In genomic region chr20:25550645-25551337, GRCh38 we compare ENCODE assay signal across 7 cellular contexts. TPM values are rescaled to one million over a fixed set of nuclear protein-coding genes. Genes with fewer than 3 reads are reported as not detected.
A peak's percentile ranks its signal among the peaks of the same experiment; 100 is the strongest.
DNase-seq lines count a peak whose midpoint lies in the region; ATAC-seq and TF ChIP-seq lines count a peak whose summit lies in the region.
"Not testable (repeated sequence)": the region's sequence is repeated elsewhere in the genome, so short reads cannot be mapped to it uniquely, and the experiment has no call there.

No MANE protein-coding gene starts in this region.

- 45 to 60% methylated on average over 4 of the region's 7 CpGs for WGBS in mesodermal cell (ENCODE audit: insufficient coverage in 2 of 2), 2 experiments

- not testable (repeated sequence) for H3K36me3 Mint-ChIP-seq in GM23338 (ENCODE audit: low read depth); glutamatergic neuron (ENCODE audit: unreplicated experiment); neural progenitor cell; stimulated activated effector memory CD8-positive, alpha-beta T cell treated with anti-CD3 and anti-CD28 coated beads, Interleukin-12 subunit alpha, Interleukin-12 subunit beta, amount 100 ng/mL, for 72 hours

- not testable (repeated sequence) for ATAC-seq in GM23338; stimulated activated effector memory CD8-positive, alpha-beta T cell treated with anti-CD3 and anti-CD28 coated beads, Interleukin-12 subunit alpha, Interleukin-12 subunit beta, amount 100 ng/mL, for 72 hours

- not testable (repeated sequence) for H3K36me3 ChIP-seq in GM23338 (ENCODE audit: insufficient read depth); neural progenitor cell
- peaks cover 14% of the 10 kb centered on the region for H3K36me3 ChIP-seq in mesodermal cell (ENCODE audit: control insufficient read depth, insufficient read depth, low read length)

- H3F3A ChIP-seq in GM23338 (replicated peaks; ENCODE audit: low read depth); neural progenitor cell (ENCODE audit: low read depth): not testable (repeated sequence)

- not testable (repeated sequence) for H3K9me3 ChIP-seq in mesodermal cell (ENCODE audit: control insufficient read depth, low read length); neural progenitor cell (ENCODE audit: low read depth)

- H3K4me3 ChIP-seq in GM23338; mesodermal cell (ENCODE audit: extremely low read depth, insufficient read depth, low read length, poor library complexity, severe bottlenecking); neural progenitor cell: not testable (repeated sequence)

- H3K4me1 Mint-ChIP-seq in GM23338 (peaks cover 53% of the 10 kb centered on the region), glutamatergic neuron (ENCODE audit: low read depth, unreplicated experiment) (peaks cover 57% of the 10 kb centered on the region), neural progenitor cell (peaks cover 57% of the 10 kb centered on the region)
- not testable (repeated sequence) for H3K4me1 Mint-ChIP-seq in stimulated activated effector memory CD8-positive, alpha-beta T cell treated with anti-CD3 and anti-CD28 coated beads, Interleukin-12 subunit alpha, Interleukin-12 subunit beta, amount 100 ng/mL, for 72 hours

- peaks cover 66% of the 10 kb centered on the region for H3K79me2 ChIP-seq in GM23338 (replicated peaks; ENCODE audit: insufficient read depth)
- H3K79me2 ChIP-seq in neural progenitor cell (ENCODE audit: low read depth) = peaks cover 41% of the 10 kb centered on the region

- H3K9me2 ChIP-seq in GM23338 (ENCODE audit: insufficient read depth) = not testable (repeated sequence)

- TF ChIP-seq CTCF in GM23338 (conservative IDR thresholded peaks at IDR 0.05; ENCODE audit: low read depth in 2 of 2); glutamatergic neuron (IDR thresholded peaks at IDR 0.05; ENCODE audit: partially characterized antibody, unreplicated experiment); neural progenitor cell (IDR thresholded peaks at IDR 0.05): not testable (repeated sequence)

- H3K27me3 ChIP-seq in GM23338 (ENCODE audit: insufficient read depth); neural progenitor cell: not testable (repeated sequence)

- not testable (repeated sequence) for H3K4me3 Mint-ChIP-seq in GM23338; neural progenitor cell; stimulated activated effector memory CD8-positive, alpha-beta T cell treated with anti-CD3 and anti-CD28 coated beads, Interleukin-12 subunit alpha, Interleukin-12 subunit beta, amount 100 ng/mL, for 72 hours
- H3K4me3 Mint-ChIP-seq in glutamatergic neuron (ENCODE audit: unreplicated experiment) = peak overlapping the region; percentile 63

- not testable (repeated sequence) for H3K9me3 Mint-ChIP-seq in GM23338; glutamatergic neuron (ENCODE audit: unreplicated experiment); neural progenitor cell; stimulated activated effector memory CD8-positive, alpha-beta T cell treated with anti-CD3 and anti-CD28 coated beads, Interleukin-12 subunit alpha, Interleukin-12 subunit beta, amount 100 ng/mL, for 72 hours

- H3K27ac ChIP-seq in GM23338 (ENCODE audit: low read depth) = 0 out of 2 replicates have a peak overlapping the region, but pooled peaks have one; percentile 42
- H3K27ac ChIP-seq in mesodermal cell (ENCODE audit: low read depth, low read length, severe bottlenecking) = peak overlapping the region; percentile 89
- not testable (repeated sequence) for H3K27ac ChIP-seq in neural progenitor cell

- not testable (repeated sequence) for H3K27ac Mint-ChIP-seq in GM23338
- H3K27ac Mint-ChIP-seq in glutamatergic neuron (ENCODE audit: unreplicated experiment) (peak overlapping the region; percentile 24), neural progenitor cell (peak overlapping the region; percentile 38)
- H3K27ac Mint-ChIP-seq in stimulated activated effector memory CD8-positive, alpha-beta T cell treated with anti-CD3 and anti-CD28 coated beads, Interleukin-12 subunit alpha, Interleukin-12 subunit beta, amount 100 ng/mL, for 72 hours = peak overlapping the region; percentile 3

- 0 out of 2 replicates have a peak overlapping the region, but pooled peaks have one; percentile 26 for H3K4me2 ChIP-seq in GM23338
- H3K4me2 ChIP-seq in neural progenitor cell = peak overlapping the region; percentile 23

- not testable (repeated sequence) for H3K9ac ChIP-seq in neural progenitor cell

- H2AFZ ChIP-seq in GM23338; neural progenitor cell (replicated peaks): not testable (repeated sequence)

- DNase-seq in GM23338 (ENCODE audit: low spot score); glutamatergic neuron; neural progenitor cell (ENCODE audit: low spot score); stimulated activated effector memory CD8-positive, alpha-beta T cell treated with anti-CD3 and anti-CD28 coated beads, Interleukin-12 subunit alpha, Interleukin-12 subunit beta, amount 100 ng/mL, for 72 hours (ENCODE audit: low spot score in 2 of 2): not testable (repeated sequence)
- peak; percentile 32 for DNase-seq in NCI-H524 treated with DMSO at 0.1 percent for 48 hours (lab: John Stamatoyannopoulos, UW)
- peak; percentile 78 for DNase-seq in amniotic epithelial cell (ENCODE audit: low read depth)

- peaks cover 35% of the 10 kb centered on the region for H3K4me1 ChIP-seq in GM23338 (ENCODE audit: insufficient read depth)
- H3K4me1 ChIP-seq in mesodermal cell (ENCODE audit: control insufficient read depth, insufficient read depth, low read length, poor library complexity, severe bottlenecking) = peaks cover 37% of the 10 kb centered on the region
- H3K4me1 ChIP-seq in neural progenitor cell = peaks cover 31% of the 10 kb centered on the region

- not testable (repeated sequence) for H3K27me3 Mint-ChIP-seq in GM23338 (ENCODE audit: insufficient read depth, low read depth, poor library complexity); glutamatergic neuron (ENCODE audit: unreplicated experiment); neural progenitor cell (ENCODE audit: insufficient read depth, low read depth)

- H4K20me1 ChIP-seq in GM23338 (replicated peaks; ENCODE audit: insufficient read depth) (peaks cover 24% of the 10 kb centered on the region), neural progenitor cell (ENCODE audit: low read depth) (peaks cover 77% of the 10 kb centered on the region)

RNA-seq across cellular contexts. Expression of gene NINL, which starts 34.5 kb away (rescaled TPM):
- total RNA-seq in GM23338 (2014; rRNA removed; shearing (Covaris generic)) = 22.9 and 31.2 TPM in 2 replicates
- 15.0 and 18.0 TPM in 2 replicates for polyA plus RNA-seq in GM23338 (2016; fragmentation: Nextera tagmentation; extraction: Ambion mirVana)
- total RNA-seq in glutamatergic neuron (ENCODE audit: unreplicated experiment) (86.8 TPM), neural progenitor cell (ENCODE audit: low replicate concordance) (21.5 and 32.2 TPM in 2 replicates)
- polyA plus RNA-seq in mesodermal cell (2013, experiment 1 of 2) = 36.2 TPM
- 36.7 TPM for polyA plus RNA-seq in mesodermal cell (2013, experiment 2 of 2)
